1 cellular context compared by ENCODE assay signal in genomic region chr2:14936436-14936835, GRCh38.
TF ChIP-seq lines count a peak whose summit lies in the region.

No MANE protein-coding gene starts in this region.

TF ChIP-seq in WTC11, 78 proteins besides CTCF, POLR2A, EP300 and RAD21 (continued from another document):
- TF ChIP-seq ERG (CRISPR knock-in tag; IDR thresholded peaks at IDR 0.05) (no peak), CDX4 (CRISPR knock-in tag; IDR thresholded peaks at IDR 0.05; ENCODE audit: borderline replicate concordance) (no peak), ARID4B (CRISPR knock-in tag; IDR thresholded peaks at IDR 0.05; ENCODE audit: borderline replicate concordance) (no peak), ZNF263 (CRISPR knock-in tag; IDR thresholded peaks at IDR 0.05; ENCODE audit: low read depth) (no peak), SMAD4 (CRISPR knock-in tag; IDR thresholded peaks at IDR 0.05) (no peak), RORB (CRISPR knock-in tag; IDR thresholded peaks at IDR 0.05) (no peak), OVOL2 (CRISPR knock-in tag; IDR thresholded peaks at IDR 0.05; ENCODE audit: borderline replicate concordance) (no peak), ESRRA (CRISPR knock-in tag; IDR thresholded peaks at IDR 0.05; ENCODE audit: borderline replicate concordance) (no peak), JAZF1 (CRISPR knock-in tag; IDR thresholded peaks at IDR 0.05) (no peak), NFE2L1 (CRISPR knock-in tag; IDR thresholded peaks at IDR 0.05) (no peak), PRDM15 (CRISPR knock-in tag; IDR thresholded peaks at IDR 0.05) (no peak)
- TF ChIP-seq, protein P1, sequence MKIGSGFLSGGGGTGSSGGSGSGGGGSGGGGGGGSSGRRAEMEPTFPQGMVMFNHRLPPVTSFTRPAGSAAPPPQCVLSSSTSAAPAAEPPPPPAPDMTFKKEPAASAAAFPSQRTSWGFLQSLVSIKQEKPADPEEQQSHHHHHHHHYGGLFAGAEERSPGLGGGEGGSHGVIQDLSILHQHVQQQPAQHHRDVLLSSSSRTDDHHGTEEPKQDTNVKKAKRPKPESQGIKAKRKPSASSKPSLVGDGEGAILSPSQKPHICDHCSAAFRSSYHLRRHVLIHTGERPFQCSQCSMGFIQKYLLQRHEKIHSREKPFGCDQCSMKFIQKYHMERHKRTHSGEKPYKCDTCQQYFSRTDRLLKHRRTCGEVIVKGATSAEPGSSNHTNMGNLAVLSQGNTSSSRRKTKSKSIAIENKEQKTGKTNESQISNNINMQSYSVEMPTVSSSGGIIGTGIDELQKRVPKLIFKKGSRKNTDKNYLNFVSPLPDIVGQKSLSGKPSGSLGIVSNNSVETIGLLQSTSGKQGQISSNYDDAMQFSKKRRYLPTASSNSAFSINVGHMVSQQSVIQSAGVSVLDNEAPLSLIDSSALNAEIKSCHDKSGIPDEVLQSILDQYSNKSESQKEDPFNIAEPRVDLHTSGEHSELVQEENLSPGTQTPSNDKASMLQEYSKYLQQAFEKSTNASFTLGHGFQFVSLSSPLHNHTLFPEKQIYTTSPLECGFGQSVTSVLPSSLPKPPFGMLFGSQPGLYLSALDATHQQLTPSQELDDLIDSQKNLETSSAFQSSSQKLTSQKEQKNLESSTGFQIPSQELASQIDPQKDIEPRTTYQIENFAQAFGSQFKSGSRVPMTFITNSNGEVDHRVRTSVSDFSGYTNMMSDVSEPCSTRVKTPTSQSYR (CRISPR knock-in tag; IDR thresholded peaks at IDR 0.05) = no peak
- TF ChIP-seq, protein P2, sequence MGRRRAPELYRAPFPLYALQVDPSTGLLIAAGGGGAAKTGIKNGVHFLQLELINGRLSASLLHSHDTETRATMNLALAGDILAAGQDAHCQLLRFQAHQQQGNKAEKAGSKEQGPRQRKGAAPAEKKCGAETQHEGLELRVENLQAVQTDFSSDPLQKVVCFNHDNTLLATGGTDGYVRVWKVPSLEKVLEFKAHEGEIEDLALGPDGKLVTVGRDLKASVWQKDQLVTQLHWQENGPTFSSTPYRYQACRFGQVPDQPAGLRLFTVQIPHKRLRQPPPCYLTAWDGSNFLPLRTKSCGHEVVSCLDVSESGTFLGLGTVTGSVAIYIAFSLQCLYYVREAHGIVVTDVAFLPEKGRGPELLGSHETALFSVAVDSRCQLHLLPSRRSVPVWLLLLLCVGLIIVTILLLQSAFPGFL (CRISPR knock-in tag; IDR thresholded peaks at IDR 0.05; ENCODE audit: borderline replicate concordance) = no peak
- TF ChIP-seq, protein P3, sequence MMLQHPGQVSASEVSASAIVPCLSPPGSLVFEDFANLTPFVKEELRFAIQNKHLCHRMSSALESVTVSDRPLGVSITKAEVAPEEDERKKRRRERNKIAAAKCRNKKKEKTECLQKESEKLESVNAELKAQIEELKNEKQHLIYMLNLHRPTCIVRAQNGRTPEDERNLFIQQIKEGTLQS (CRISPR knock-in tag; conservative IDR thresholded peaks at IDR 0.05) = no peak
